ENCODE assay signal across 8 cellular contexts in genomic region chr6:36851149-36851614, GRCh38. TPM values are rescaled to one million over a fixed set of nuclear protein-coding genes. Genes with fewer than 3 reads are reported as not detected.
A peak's percentile ranks its signal among the peaks of the same experiment; 100 is the strongest.
DNase-seq lines count a peak whose midpoint lies in the region; ATAC-seq and TF ChIP-seq lines count a peak whose summit lies in the region.

No MANE protein-coding gene starts in this region.

- H4K20me1 ChIP-seq in HCT116 (ENCODE audit: insufficient read depth) = no peaks in the 10 kb centered on the region

- H3K27me3 Mint-ChIP-seq in Caco-2 (ENCODE audit: insufficient read depth, unreplicated experiment) = no peaks in the 10 kb centered on the region

- no peak overlapping the region for H3K4me3 ChIP-seq in Caco-2 (ENCODE audit: low read depth, low read length)
- no peak overlapping the region for H3K4me3 ChIP-seq in HCT116 (replicated peaks in 1 of 2; ENCODE audit: low read depth in 1 of 2, low read length in 2 of 2)
- H3K4me3 ChIP-seq in left ventricle myocardium inferior = no peak overlapping the region

- RAD21 ChIA-PET in HCT116 (lab: Charles Lee; ENCODE audit: low non-redundant PET in 1 of 2, low total read pairs in 2 of 2, uncharacterized antibody in 2 of 2, unreplicated experiment in 2 of 2) = interaction anchor here in 1 of 2 experiments (0.9 kb wide), 1 partner anchor 41 kb away, joined by 3 read pairs; no protein-coding TSS in a partner anchor

- no peak overlapping the region for H3K4me2 ChIP-seq in HCT116 (ENCODE audit: low read length)

- no peak overlapping the region for H2AFZ ChIP-seq in HCT116 (ENCODE audit: low read depth, low read length, poor library complexity, severe bottlenecking)

- H3K36me3 ChIP-seq in Caco-2 (ENCODE audit: control insufficient read depth, insufficient read depth, low read length) (no peaks in the 10 kb centered on the region; the same call in 1 of the 2 replicates), HCT116 (ENCODE audit: control insufficient read depth in 1 of 2, insufficient read depth in 2 of 2, low read length in 2 of 2) (peaks cover 5 to 11% of the 10 kb centered on the region in 2 experiments; a peak in 3 of 4 replicates), left ventricle myocardium inferior (peaks cover 13% of the 10 kb centered on the region)

- H3K27me3 ChIP-seq in Caco-2 (replicated peaks; ENCODE audit: control insufficient read depth, insufficient read depth, low read length) = no peaks in the 10 kb centered on the region
- H3K27me3 ChIP-seq in HCT116 (ENCODE audit: insufficient read depth, low read length) = no peaks in the 10 kb centered on the region
- no peaks in the 10 kb centered on the region for H3K27me3 ChIP-seq in left ventricle myocardium inferior (ENCODE audit: low read depth)

- no peaks in the 10 kb centered on the region for H3K9me2 ChIP-seq in HCT116 (ENCODE audit: insufficient read depth)

- H3K27ac Mint-ChIP-seq in Caco-2 (ENCODE audit: unreplicated experiment) = no peak overlapping the region

- BruUV-seq in Caco-2 (replicated peaks; lab: Mats Ljungman, UMichigan) (no TSS peak), HCT116 (replicated peaks; lab: Mats Ljungman, UMichigan) (no TSS peak)

- peaks cover 8% of the 10 kb centered on the region for H3K4me1 Mint-ChIP-seq in Caco-2 (ENCODE audit: low read depth, unreplicated experiment)

- peak; percentile 71 for TF ChIP-seq RAD21 in HCT116 (IDR thresholded peaks at IDR 0.05; ENCODE audit: low read depth)

- H3K9me3 ChIP-seq in Caco-2 = no peaks in the 10 kb centered on the region
- H3K9me3 ChIP-seq in HCT116 (ENCODE audit: control insufficient read depth in 1 of 2, insufficient read depth in 1 of 2, low read depth in 1 of 2, low read length in 2 of 2) = no peaks in the 10 kb centered on the region
- H3K9me3 ChIP-seq in left ventricle myocardium inferior (replicated peaks) = no peaks in the 10 kb centered on the region

- TF ChIP-seq CTCF in Caco-2 (IDR thresholded peaks at IDR 0.05; ENCODE audit: insufficient read depth in 1 of 2, low read depth in 1 of 2, low read length in 1 of 2, severe bottlenecking in 1 of 2, unreplicated experiment in 1 of 2) (peak; percentile 79 to 82), HCT116 (IDR thresholded peaks at IDR 0.05 in 2 of 3, conservative IDR thresholded peaks at IDR 0.05 in 1 of 3; ENCODE audit: borderline replicate concordance in 1 of 3, insufficient read depth in 1 of 3, low read depth in 2 of 3, low read length in 2 of 3) (peak; percentile 62 to 88 (median 76); a peak in 5 of 6 replicates), left ventricle myocardium inferior (IDR thresholded peaks at IDR 0.05; ENCODE audit: borderline replicate concordance) (peak; percentile 83)

- intact Hi-C loops in Caco-2 (cut with micrococcal nuclease; ENCODE audit: unreplicated experiment) (loop anchor here (1.0 kb wide), 2 partner anchors 41 to 85 kb away; no protein-coding TSS in a partner anchor), HCT116 (cut with micrococcal nuclease) (loop anchor here (2.0 kb wide), 1 partner anchor 84 kb away; no protein-coding TSS in a partner anchor), left ventricle myocardium inferior (cut with micrococcal nuclease) (loop anchor here (5.0 kb wide), 1 partner anchor 84 kb away; no protein-coding TSS in a partner anchor)

- no peak overlapping the region for H3K9ac ChIP-seq in HCT116 (ENCODE audit: low read length)

- no peaks in the 10 kb centered on the region for H3K4me1 ChIP-seq in Caco-2
- no peaks in the 10 kb centered on the region; a peak in 1 of 4 replicates for H3K4me1 ChIP-seq in HCT116 (ENCODE audit: control insufficient read depth in 1 of 2, insufficient read depth in 2 of 2, low read length in 2 of 2)
- H3K4me1 ChIP-seq in left ventricle myocardium inferior = peaks cover 93% of the 10 kb centered on the region

- POLR2A ChIA-PET in Caco-2 (lab: Charles Lee) (no interaction called here), HCT116 (lab: Charles Lee) (no interaction called here)

- DNase-seq in Caco-2 = peak in 1 of 2 experiments; percentile 61
- peak; percentile 37 for DNase-seq in HCT116 (ENCODE audit: low read depth, low spot score)
- DNase-seq in NCI-H748 treated with DMSO at 0.1 percent for 48 hours (lab: John Stamatoyannopoulos, UW) = peak; percentile 48
- peak; percentile 33 for DNase-seq in amniotic stem cell (lab: John Stamatoyannopoulos, UW)
- DNase-seq in left ventricle myocardium inferior = no peak
- DNase-seq in renal cortical epithelial cell (ENCODE audit: low read depth) = peak; percentile 89

- no peak for TF ChIP-seq POLR2A in HCT116 (IDR thresholded peaks at IDR 0.05; ENCODE audit: borderline replicate concordance, extremely low read depth, insufficient read depth, insufficient read length)

- peaks cover 18% of the 10 kb centered on the region for H3K36me3 Mint-ChIP-seq in Caco-2 (ENCODE audit: insufficient read depth, unreplicated experiment)

- no peaks in the 10 kb centered on the region for H3K79me2 ChIP-seq in HCT116 (ENCODE audit: insufficient read depth, low read length)

- CTCF ChIA-PET in Caco-2 (lab: Charles Lee) = interaction anchor here (0.6 to 2.7 kb wide), 12 partner anchors 21 to 361 kb away, joined by 3 to 16 read pairs (median 4); partner anchors contain the start of gene PPIL1
- CTCF ChIA-PET in HCT116 (lab: Charles Lee) = interaction anchor here (0.6 to 4.3 kb wide), 9 partner anchors 10 to 359 kb away, joined by 3 to 32 read pairs (median 7); partner anchors contain the start of gene PPIL1

- no peak overlapping the region for H3K27ac ChIP-seq in HCT116 (ENCODE audit: low read depth, low read length)
- peak overlapping the region; percentile 92 for H3K27ac ChIP-seq in left ventricle myocardium inferior (replicated peaks)

- H3K4me3 Mint-ChIP-seq in Caco-2 (ENCODE audit: unreplicated experiment) = no peak overlapping the region

- no peaks in the 10 kb centered on the region for H3K9me3 Mint-ChIP-seq in Caco-2 (ENCODE audit: unreplicated experiment)

- ATAC-seq in HCT116 (peak; percentile 44; the same call in 1 of the 2 replicates), HG02981 (IDR thresholded peaks at IDR 0.05; ENCODE audit: unreplicated experiment) (no peak), GM18861 (IDR thresholded peaks at IDR 0.05; ENCODE audit: unreplicated experiment) (no peak)

TF ChIP-seq in HCT116, 20 proteins besides CTCF, POLR2A, EP300 and RAD21 (continues in another document):
- TF ChIP-seq ZNF274 (IDR thresholded peaks at IDR 0.05; ENCODE audit: low read depth, low read length) = no peak
- no peak for TF ChIP-seq EGR1 (IDR thresholded peaks at IDR 0.05; ENCODE audit: low read depth)
- no peak for TF ChIP-seq ELF1 (IDR thresholded peaks at IDR 0.05; ENCODE audit: borderline replicate concordance, low read depth)
- no peak for TF ChIP-seq POLR2AphosphoS5 (IDR thresholded peaks at IDR 0.05; ENCODE audit: low read depth, low read length)
- TF ChIP-seq SIN3A (IDR thresholded peaks at IDR 0.05; ENCODE audit: low read depth) = no peak
- TF ChIP-seq CBX3 (IDR thresholded peaks at IDR 0.05; ENCODE audit: low read depth) = no peak
- no peak for TF ChIP-seq EZH2phosphoT487 (IDR thresholded peaks at IDR 0.05; ENCODE audit: borderline replicate concordance)
- TF ChIP-seq MAX (IDR thresholded peaks at IDR 0.05) = no peak
- TF ChIP-seq SP1 (IDR thresholded peaks at IDR 0.05; ENCODE audit: low read depth) = no peak
- TF ChIP-seq ZBTB33 (IDR thresholded peaks at IDR 0.05; ENCODE audit: extremely low read depth, insufficient replicate concordance, low read length) = no peak
- TF ChIP-seq ATF3 (IDR thresholded peaks at IDR 0.05) = no peak
- TF ChIP-seq SRF (IDR thresholded peaks at IDR 0.05; ENCODE audit: low read depth) = no peak
- no peak for TF ChIP-seq YY1 (IDR thresholded peaks at IDR 0.05; ENCODE audit: extremely low read depth, insufficient replicate concordance, low read depth, low read length)

RNA-seq across cellular contexts. Expression of gene CPNE5, which starts 11.9 kb away (rescaled TPM):
- total RNA-seq in Caco-2 (2022) (not detected in 2 replicates), HCT116 (2021; ENCODE audit: unreplicated experiment) (not detected), left ventricle myocardium inferior (26.5 TPM), renal cortical epithelial cell (0.15 and 0.17 TPM in 2 replicates)
- polyA plus RNA-seq in HCT116 (2012) = 0.33 and 0.45 TPM in 2 replicates

RNA-seq across cellular contexts. Expression of gene PPIL1, which starts 23.4 kb away (rescaled TPM):
- 57.7 and 61.2 TPM in 2 replicates for total RNA-seq in Caco-2 (2022)
- total RNA-seq in HCT116 (2021; ENCODE audit: unreplicated experiment) = 42.0 TPM
- 22.8 and 32.1 TPM in 2 replicates for polyA plus RNA-seq in HCT116 (2012)
- total RNA-seq in left ventricle myocardium inferior = 69.1 TPM
- 29.6 and 50.5 TPM in 2 replicates for total RNA-seq in renal cortical epithelial cell

RNA-seq across cellular contexts. Expression of gene C6orf89, which starts 34.6 kb away (rescaled TPM):
- total RNA-seq in Caco-2 (2022) (24.4 and 24.5 TPM in 2 replicates), HCT116 (2021; ENCODE audit: unreplicated experiment) (32.9 TPM), left ventricle myocardium inferior (76.4 TPM), renal cortical epithelial cell (41.5 and 48.2 TPM in 2 replicates)
- polyA plus RNA-seq in HCT116 (2012) = 14.4 and 17.0 TPM in 2 replicates

Comparison
In these comparisons a context has a peak if more than half of its experiments do, and no peak if none do; other contexts are left out.
1. RNA of gene CPNE5, which starts 11.9 kb away (total RNA-seq): 26.5 TPM in left ventricle myocardium inferior (single experiment); 0.15 to 0.17 TPM in renal cortical epithelial cell, not detected in HCT116 (single experiment) and not detected in Caco-2; every median in the first group is over 10 times any median in the second.
2. Peak in every context shown above with its lines, with median percentiles within 50 percentile points of each other: CTCF ChIP-seq.